9 cellular contexts compared by ENCODE assay signal in the genomic region with DNA sequence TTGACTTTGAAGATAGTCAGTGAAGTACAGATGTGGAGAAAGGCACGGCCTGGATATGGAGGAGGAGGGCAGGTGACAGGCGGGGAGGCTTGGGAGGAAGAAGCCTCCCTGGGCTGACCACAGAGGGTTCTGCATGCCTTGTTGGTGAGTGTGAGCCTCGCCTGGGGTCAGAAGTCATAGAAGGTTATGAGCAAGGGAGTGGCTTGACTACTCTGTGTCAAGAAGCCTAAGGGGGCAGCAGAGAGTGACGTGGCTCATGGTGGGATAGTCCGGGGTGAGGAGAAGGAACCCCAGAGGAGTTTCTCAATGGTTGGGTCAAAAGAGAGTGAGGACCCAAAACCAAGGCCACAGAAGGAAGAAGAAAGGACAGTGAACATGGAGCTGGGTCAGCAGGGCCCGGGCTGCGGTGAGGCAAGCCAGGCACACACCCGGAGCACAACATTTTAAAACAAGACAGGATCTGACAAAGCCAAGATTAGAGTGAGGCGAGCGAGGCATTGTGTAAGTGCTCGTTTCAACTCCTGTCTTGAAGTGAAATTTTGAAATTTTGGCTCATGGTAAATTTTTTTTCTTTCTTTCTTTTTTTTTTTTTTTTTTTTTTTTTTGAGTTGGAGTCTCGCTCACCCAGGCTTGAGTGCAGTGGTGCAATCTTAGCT. TPM values are rescaled to one million over a fixed set of nuclear protein-coding genes. Genes with fewer than 3 reads are reported as not detected.
DNase-seq lines count a peak whose midpoint lies in the region; ATAC-seq and TF ChIP-seq lines count a peak whose summit lies in the region.
"Had no signal": no experiment of that assay in that cellular context is flagged by ENCODE, and none has a peak within 500 bp of the region (broad histone marks: within the 10 kb centered on the region; RNA-seq: fewer than 3 reads in every experiment).

No MANE protein-coding gene starts in this region.

- H3K9ac ChIP-seq in ES-I3 (ENCODE audit: low read depth, low read length) (0 out of 2 replicates have a peak overlapping the region, but pooled peaks have one; percentile 0), neural progenitor cell (no peak overlapping the region)

- peak; percentile 18 for TF ChIP-seq CTCF in cardiac fibroblast (IDR thresholded peaks at IDR 0.05; ENCODE audit: low read depth, low read length)
- TF ChIP-seq CTCF in neural progenitor cell (IDR thresholded peaks at IDR 0.05) = peak; percentile 32
- TF ChIP-seq CTCF in gastroesophageal sphincter (IDR thresholded peaks at IDR 0.05) = no peak

- peaks cover 29% of the 10 kb centered on the region for H3K4me1 Mint-ChIP-seq in neural progenitor cell

- no peaks in the 10 kb centered on the region for H3K36me3 Mint-ChIP-seq in neural progenitor cell

- H2AFZ ChIP-seq in neural progenitor cell (replicated peaks) = no peak overlapping the region

- H3K27me3 ChIP-seq in neural progenitor cell (no peaks in the 10 kb centered on the region), gastroesophageal sphincter (peaks cover 44% of the 10 kb centered on the region)

- no peak overlapping the region for H3K4me3 Mint-ChIP-seq in neural progenitor cell

- no peaks in the 10 kb centered on the region for H4K20me1 ChIP-seq in neural progenitor cell (ENCODE audit: low read depth)

- H3K36me3 ChIP-seq in ES-I3 (ENCODE audit: insufficient read depth, low read length) (peaks cover 3% of the 10 kb centered on the region; the same call in 1 of the 2 replicates), neural progenitor cell (no peaks in the 10 kb centered on the region), gastroesophageal sphincter (peaks cover 0 to 7% of the 10 kb centered on the region in 2 donors)

- no peak for ATAC-seq in HG02610 (IDR thresholded peaks at IDR 0.05; ENCODE audit: unreplicated experiment)
- ATAC-seq in gastroesophageal sphincter = no peak
- no peak for ATAC-seq in HG03159 (IDR thresholded peaks at IDR 0.05; ENCODE audit: unreplicated experiment)

- peaks cover 6% of the 10 kb centered on the region for H3K27me3 Mint-ChIP-seq in neural progenitor cell (ENCODE audit: insufficient read depth, low read depth)

- DNase-seq in LHCN-M2 (ENCODE audit: low read depth) (peak; percentile 87), cardiac fibroblast (ENCODE audit: low read depth in 2 of 2) (peak; percentile 64 to 84), neural progenitor cell (ENCODE audit: low spot score) (peak; percentile 45), NCI-H1105 (lab: John Stamatoyannopoulos, UW) (no peak)
- DNase-seq: NCI-H510A treated with DMSO at 0.1 percent for 48 hours had no signal

- H3F3A ChIP-seq in neural progenitor cell (ENCODE audit: low read depth) = peaks cover 17% of the 10 kb centered on the region

- H3K27ac ChIP-seq in neural progenitor cell (no peak overlapping the region), gastroesophageal sphincter (no peak overlapping the region)

- H3K4me1 ChIP-seq in ES-I3 (ENCODE audit: insufficient read depth, low read length) (peaks cover 34% of the 10 kb centered on the region), neural progenitor cell (peaks cover 18% of the 10 kb centered on the region), gastroesophageal sphincter (no peaks in the 10 kb centered on the region)

- TF ChIP-seq EP300 in gastroesophageal sphincter (IDR thresholded peaks at IDR 0.05) = no peak

- no peak for TF ChIP-seq POLR2A in gastroesophageal sphincter (IDR thresholded peaks at IDR 0.05)

- H3K9me3 ChIP-seq in ES-I3 (ENCODE audit: control insufficient read depth, insufficient read depth, low read length) (no peaks in the 10 kb centered on the region), neural progenitor cell (ENCODE audit: low read depth) (no peaks in the 10 kb centered on the region), gastroesophageal sphincter (no peaks in the 10 kb centered on the region)

- H3K4me3 ChIP-seq in cardiac fibroblast (replicated peaks in 1 of 2; ENCODE audit: low read depth in 2 of 2, low read length in 2 of 2) (no peak overlapping the region), neural progenitor cell (no peak overlapping the region), gastroesophageal sphincter (no peak overlapping the region)

- H3K27ac Mint-ChIP-seq in neural progenitor cell = peak overlapping the region; percentile 47

- peaks cover 4% of the 10 kb centered on the region for H3K9me3 Mint-ChIP-seq in neural progenitor cell

- no peak overlapping the region for H3K4me2 ChIP-seq in neural progenitor cell

- 61% methylated on average over 10 to 11 of the region's 12 CpGs for WGBS in gastroesophageal sphincter (ENCODE audit: low coverage in 1 of 2), 2 donors

- no peaks in the 10 kb centered on the region for H3K79me2 ChIP-seq in neural progenitor cell (ENCODE audit: low read depth)

RNA-seq across cellular contexts. Expression of a gene that starts 31.9 kb away (rescaled TPM):
- 1.2 and 4.1 TPM in 2 replicates for total RNA-seq in LHCN-M2 (2014; rRNA removed)
- polyA plus RNA-seq in LHCN-M2 (2012) = 2.8 TPM
- 0.15 and 0.65 TPM in 2 replicates for total RNA-seq in neural progenitor cell (ENCODE audit: low replicate concordance)
- 10 to 100 TPM in 3 of 4 donors, 1 to 10 TPM in 1; 7.1 to 27.9 (median 15.1) TPM for total RNA-seq in gastroesophageal sphincter

Comparison
In these comparisons a context has a peak if more than half of its experiments do, and no peak if none do; other contexts are left out.
1. CTCF ChIP-seq: peak in cardiac fibroblast (single experiment) and neural progenitor cell (single experiment); none in gastroesophageal sphincter (0 of 4).